Comparison of ENCODE assay signal across 8 cellular contexts in the genomic region with DNA sequence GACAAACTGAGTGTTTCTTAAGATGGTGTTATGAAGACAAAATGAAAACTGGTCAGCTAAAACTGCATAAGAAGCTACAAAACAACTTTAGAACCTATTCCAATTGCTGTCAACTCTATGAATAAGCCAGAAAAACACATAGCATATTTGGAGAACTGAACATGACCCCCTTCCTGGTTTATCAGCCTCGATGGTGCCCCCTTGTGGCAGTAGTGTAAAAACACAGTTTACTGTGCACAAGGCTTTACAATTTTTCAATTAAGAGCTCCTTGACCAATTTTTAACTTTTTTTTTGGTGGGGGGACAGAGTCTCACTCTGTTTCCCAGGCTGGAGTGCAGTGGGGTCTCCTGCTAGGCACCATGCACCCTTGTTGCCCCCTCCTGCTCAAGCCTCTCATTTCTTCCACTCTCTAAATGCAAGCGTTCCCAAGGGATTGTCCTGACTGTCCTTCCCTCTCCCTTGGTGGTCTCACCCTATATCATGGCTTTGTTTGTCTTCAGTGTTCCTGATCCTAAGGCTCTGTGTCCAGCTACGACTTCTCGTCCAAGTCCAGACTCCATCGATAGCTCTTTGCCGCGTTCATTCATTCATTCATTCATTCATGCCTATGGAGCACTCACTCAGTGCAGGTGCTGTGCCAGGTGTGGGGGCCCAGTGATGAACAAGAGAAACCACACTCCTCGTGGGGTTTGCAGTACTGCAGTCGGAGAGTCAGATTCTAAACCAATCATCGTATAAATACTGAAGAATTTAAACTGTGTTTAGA. TPM values are rescaled to one million over a fixed set of nuclear protein-coding genes. Genes with fewer than 3 reads are reported as not detected.
A peak's percentile ranks its signal among the peaks of the same experiment; 100 is the strongest.
DNase-seq lines count a peak whose midpoint lies in the region; ATAC-seq, FAIRE-seq and TF ChIP-seq lines count a peak whose summit lies in the region.

No MANE protein-coding gene starts in this region.

- H3K4me3 ChIP-seq in lung = no peak overlapping the region

- no peak for ATAC-seq in lung (ENCODE audit: insufficient read depth, low FRiP score)
- ATAC-seq in GM18867 (IDR thresholded peaks at IDR 0.05; ENCODE audit: unreplicated experiment) = no peak

- H3K27ac ChIP-seq in lung (ENCODE audit: low read depth in 1 of 2, low read length in 1 of 2) = no peak overlapping the region

- H3K4me1 ChIP-seq in lung (ENCODE audit: control insufficient read depth in 2 of 2, insufficient read depth in 2 of 2, low read length in 2 of 2) = peaks cover 0 to 5% of the 10 kb centered on the region in 2 donors

- TF ChIP-seq CTCF in lung (IDR thresholded peaks at IDR 0.05; ENCODE audit: control extremely low read depth, extremely low read depth) = peak; percentile 45

- H3K27me3 ChIP-seq in lung (ENCODE audit: control insufficient read depth, insufficient read depth) = no peaks in the 10 kb centered on the region

- DNase-seq in GM19238 (ENCODE audit: insufficient read length, low spot score) (peak; percentile 69), NCI-H446 (lab: John Stamatoyannopoulos, UW) (peak; percentile 76 to 80), cerebellar nuclear complex (lab: John Stamatoyannopoulos, UW) (peak; percentile 3 to 22), lung (ENCODE audit: low spot score) (peak; percentile 70)
- DNase-seq in activated CD4-positive, CD25-positive, alpha-beta regulatory T cell treated with anti-CD3 and anti-CD28 coated beads, Interleukin-2, amount 50 U/mL, for 72 hours = peak; percentile 75
- DNase-seq in stimulated activated CD8-positive, alpha-beta memory T cell treated with anti-CD3 and anti-CD28 coated beads, Interleukin-2, amount 100 ng/mL, for 1 hour (ENCODE audit: low read depth in 2 of 2) = peak; percentile 55 to 68

- H3K9me3 ChIP-seq in lung (ENCODE audit: control insufficient read depth in 2 of 2, insufficient read depth in 1 of 2, low read length in 1 of 2) = no peaks in the 10 kb centered on the region

- FAIRE-seq in A204.1 (lab: Jason Lieb, UNC) = peak; percentile 78

- H3K36me3 ChIP-seq in lung (ENCODE audit: control insufficient read depth in 2 of 2, insufficient read depth in 2 of 2, low read length in 2 of 2) = peaks cover 20 to 25% of the 10 kb centered on the region in 2 donors

- 48 to 60% methylated on average over 10 of the region's 10 CpGs for WGBS in lung, 2 donors

RNA-seq across cellular contexts. Expression of a gene that starts 7.5 kb away (rescaled TPM):
- 100 to 1,000 TPM; 381 to 872 TPM for total RNA-seq in lung
- 100 to 1,000 TPM; 485 to 867 TPM for polyA plus RNA-seq in lung

RNA-seq across cellular contexts. Expression of a gene that starts 16.0 kb away (rescaled TPM):
- total RNA-seq in lung = not detected
- not detected for polyA plus RNA-seq in lung

RNA-seq across cellular contexts. Expression of a gene that starts 38.3 kb away (rescaled TPM):
- under 1 TPM; 0.21 to 0.26 TPM for total RNA-seq in lung
- polyA plus RNA-seq in lung = under 1 TPM; 0.07 to 0.57 TPM

Comparison
In these comparisons a context has a peak if more than half of its experiments do, and no peak if none do; other contexts are left out.
1. DNase-seq: peak in every context shown above with its lines; median percentile 78 in NCI-H446; 75 in activated CD4-positive, CD25-positive, alpha-beta regulatory T cell treated with anti-CD3 and anti-CD28 coated beads, Interleukin-2, amount 50 U/mL, for 72 hours; 70 in lung; 69 in GM19238; 62 in stimulated activated CD8-positive, alpha-beta memory T cell treated with anti-CD3 and anti-CD28 coated beads, Interleukin-2, amount 100 ng/mL, for 1 hour; 12 in cerebellar nuclear complex.